Comparison of ENCODE assay signal across 24 cellular contexts in the genomic region with DNA sequence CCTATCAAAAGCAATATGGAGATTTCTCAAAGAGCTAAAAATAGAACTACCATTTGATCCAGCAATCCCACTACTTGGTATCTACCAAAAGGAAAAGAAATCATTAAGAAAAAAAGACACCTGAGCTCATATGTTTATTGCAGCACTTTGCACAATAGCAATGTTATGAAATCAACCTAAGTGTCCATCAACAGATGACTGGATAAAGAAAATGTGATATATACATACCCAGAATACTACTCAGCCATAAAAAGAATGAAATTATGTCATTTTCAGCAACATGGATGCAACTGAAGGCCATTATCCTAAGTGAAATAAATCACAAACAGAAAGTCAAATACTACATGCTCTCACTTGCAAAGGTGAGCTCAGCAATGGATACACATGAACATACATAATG.
DNase-seq lines count a peak whose midpoint lies in the region; ATAC-seq and TF ChIP-seq lines count a peak whose summit lies in the region.
"Had no signal": no experiment of that assay in that cellular context is flagged by ENCODE, and none has a peak within 500 bp of the region (broad histone marks: within the 10 kb centered on the region; RNA-seq: fewer than 3 reads in every experiment).

No MANE protein-coding gene starts in this region.

- DNase-seq in NCI-H226 = peak; percentile 2
- DNase-seq in amniotic epithelial cell (ENCODE audit: low read depth) = peak; percentile 22
- DNase-seq in epithelial cell of esophagus (ENCODE audit: low read depth) = peak; percentile 79
- no peak for DNase-seq in activated naive CD4-positive, alpha-beta T cell treated with anti-CD3 and anti-CD28 coated beads, Interleukin-2, amount 50 U/mL, for 72 hours (ENCODE audit: low spot score in 2 of 2)
- no peak for DNase-seq in Kasumi-1 (lab: John Stamatoyannopoulos, UW)
- DNase-seq: 8988T; ACHN; BE2C; C1 segment of cervical spinal cord; CD4-positive, alpha-beta memory T cell; CD4-positive, CD25-positive, alpha-beta regulatory T cell; CD8-positive, alpha-beta memory T cell; COR-L47; DMS 273 treated with DMSO at 0.1 percent for 48 hours; DMS153; DMS53; DMS79; DND-41; EL; GDM1 had no signal

- peaks cover 0 to 6% of the 10 kb centered on the region in 2 donors for H3K36me3 Mint-ChIP-seq in activated naive CD4-positive, alpha-beta T cell treated with anti-CD3 and anti-CD28 coated beads, Interleukin-2, amount 50 U/mL, for 72 hours
- H3K36me3 Mint-ChIP-seq: CD14-positive monocyte; CD4-positive, alpha-beta memory T cell; CD4-positive, CD25-positive, alpha-beta regulatory T cell; CD8-positive, alpha-beta memory T cell had no signal

- H3K4me3 ChIP-seq in epithelial cell of esophagus (ENCODE audit: low read length) = no peak overlapping the region
- H3K4me3 ChIP-seq: BLaER1, GM12878 had no signal

- H3K27ac Mint-ChIP-seq in activated naive CD4-positive, alpha-beta T cell treated with anti-CD3 and anti-CD28 coated beads, Interleukin-2, amount 50 U/mL, for 72 hours = no peak overlapping the region
- H3K27ac Mint-ChIP-seq: CD14-positive monocyte; CD4-positive, alpha-beta memory T cell; CD4-positive, CD25-positive, alpha-beta regulatory T cell; CD8-positive, alpha-beta memory T cell had no signal

- TF ChIP-seq CTCF in epithelial cell of esophagus (IDR thresholded peaks at IDR 0.05; ENCODE audit: insufficient read depth, low read depth, low read length, missing control alignments) = no peak

- no peak for ATAC-seq in GM18868 (IDR thresholded peaks at IDR 0.05; ENCODE audit: unreplicated experiment)
- ATAC-seq in activated naive CD4-positive, alpha-beta T cell treated with anti-CD3 and anti-CD28 coated beads, Interleukin-2, amount 50 U/mL, for 72 hours = no peak
- ATAC-seq: GM12878 had no signal

- H3K9me3 Mint-ChIP-seq in activated naive CD4-positive, alpha-beta T cell treated with anti-CD3 and anti-CD28 coated beads, Interleukin-2, amount 50 U/mL, for 72 hours = peaks cover 21 to 37% of the 10 kb centered on the region in 2 donors

Comparison
In these comparisons a context has a peak if more than half of its experiments do, and no peak if none do; other contexts are left out.
1. DNase-seq: peak in NCI-H226 (single experiment), amniotic epithelial cell (single experiment) and epithelial cell of esophagus (single experiment); none in activated naive CD4-positive, alpha-beta T cell treated with anti-CD3 and anti-CD28 coated beads, Interleukin-2, amount 50 U/mL, for 72 hours (0 of 2) and Kasumi-1 (0 of 2).